ENCODE assay signal across 27 cellular contexts in genomic region chr2:72139471-72139870, GRCh38. TPM values are rescaled to one million over a fixed set of nuclear protein-coding genes. Genes with fewer than 3 reads are reported as not detected.
A peak's percentile ranks its signal among the peaks of the same experiment; 100 is the strongest.
DNase-seq lines count a peak whose midpoint lies in the region; ATAC-seq and TF ChIP-seq lines count a peak whose summit lies in the region.
"Had no signal": no experiment of that assay in that cellular context is flagged by ENCODE, and none has a peak within 500 bp of the region (broad histone marks: within the 10 kb centered on the region; RNA-seq: fewer than 3 reads in every experiment).

No MANE protein-coding gene starts in this region.

- H3K27me3 Mint-ChIP-seq in activated naive CD8-positive, alpha-beta T cell treated with anti-CD3 and anti-CD28 coated beads for 36 hours: peaks cover 28% of the 10 kb centered on the region

- ATAC-seq in omental fat pad (ENCODE audit: low FRiP score): no peak
- ATAC-seq: body of pancreas; K562; PC-3; stimulated activated naive CD8-positive, alpha-beta T cell treated with anti-CD3 and anti-CD28 coated beads, Interleukin-15, Interleukin-2, amounts not matched to agents 100 U/mL and 50 U/mL, for 24 hours; T-cell had no signal

- H3K9me3 ChIP-seq in ascending aorta: no peaks in the 10 kb centered on the region
- no peaks in the 10 kb centered on the region for H3K9me3 ChIP-seq in thymus (ENCODE audit: control insufficient read depth)
- H3K9me3 ChIP-seq: A549, body of pancreas, tibial nerve had no signal

- H3K27ac Mint-ChIP-seq in activated naive CD8-positive, alpha-beta T cell treated with anti-CD3 and anti-CD28 coated beads for 36 hours: no peak overlapping the region
- H3K27ac Mint-ChIP-seq: activated CD4-positive, alpha-beta memory T cell treated with anti-CD3 and anti-CD28 coated beads for 36 hours; CD4-positive, alpha-beta memory T cell; nephron progenitor cell; T-cell had no signal

- peak; percentile 39 for DNase-seq in activated effector memory CD4-positive, alpha-beta T cell treated with anti-CD3 and anti-CD28 coated beads, Interleukin-2, amount 50 U/mL, for 16 hours
- DNase-seq in activated effector memory CD4-positive, alpha-beta T cell treated with Interleukin-2 at 50 U/mL for 16 hours: no peak
- DNase-seq in ascending aorta (ENCODE audit: low spot score in 2 of 2) (no peak), omental fat pad (ENCODE audit: low spot score) (peak; percentile 0), KBM-7 (no peak), DMS153 treated with DMSO at 0.1 percent for 48 hours (lab: John Stamatoyannopoulos, UW; ENCODE audit: unreplicated experiment) (no peak)
- DNase-seq in activated naive CD8-positive, alpha-beta T cell treated with anti-CD3 and anti-CD28 coated beads for 36 hours: no peak
- DNase-seq: AML-193; CD4-positive, alpha-beta memory T cell; cerebellar nuclear complex; effector CD4-positive, alpha-beta T cell; glutamatergic neuron; NCI-H1105; NCI-H187 treated with DMSO at 0.1 percent for 48 hours; NCI-H524; nephron progenitor cell; PC-3; stimulated activated naive CD8-positive, alpha-beta T cell treated with anti-CD3 and anti-CD28 coated beads, Interleukin-15, Interleukin-2, amounts not matched to agents 100 U/mL and 50 U/mL, for 24 hours had no signal

- WGBS in thymus: 91% methylated on average over 8 of the region's 8 CpGs

- H3K36me3 Mint-ChIP-seq in activated naive CD8-positive, alpha-beta T cell treated with anti-CD3 and anti-CD28 coated beads for 36 hours: no peaks in the 10 kb centered on the region
- H3K36me3 Mint-ChIP-seq: activated CD4-positive, alpha-beta memory T cell treated with anti-CD3 and anti-CD28 coated beads for 36 hours; CD4-positive, alpha-beta memory T cell; T-cell had no signal

- H3K4me3 ChIP-seq in ascending aorta: no peak overlapping the region
- no peak overlapping the region for H3K4me3 ChIP-seq in thymus (ENCODE audit: low read length)
- H3K4me3 ChIP-seq: A549, body of pancreas, K562, lung, tibial nerve had no signal

- H3K4me1 ChIP-seq in ascending aorta (peaks cover 27 to 49% of the 10 kb centered on the region in 2 donors), thymus (ENCODE audit: control insufficient read depth, insufficient read depth, low read length) (no peaks in the 10 kb centered on the region)

- H3K9me3 Mint-ChIP-seq in activated naive CD8-positive, alpha-beta T cell treated with anti-CD3 and anti-CD28 coated beads for 36 hours: no peaks in the 10 kb centered on the region
- H3K9me3 Mint-ChIP-seq: activated CD4-positive, alpha-beta memory T cell treated with anti-CD3 and anti-CD28 coated beads for 36 hours; nephron progenitor cell; T-cell had no signal

- H3K27me3 ChIP-seq in ascending aorta (no peaks in the 10 kb centered on the region), thymus (ENCODE audit: control insufficient read depth, insufficient read depth) (peaks cover 32% of the 10 kb centered on the region)

- peak overlapping the region; percentile 81 to 85 for H3K27ac ChIP-seq in ascending aorta
- H3K27ac ChIP-seq in thymus (ENCODE audit: low read depth): peak overlapping the region; percentile 77
- H3K27ac ChIP-seq: body of pancreas had no signal

- H3K4me1 Mint-ChIP-seq in activated naive CD8-positive, alpha-beta T cell treated with anti-CD3 and anti-CD28 coated beads for 36 hours: peaks cover 7% of the 10 kb centered on the region

- intact Hi-C loops in ascending aorta (cut with DNase I): no loop called here

- no peak for TF ChIP-seq CTCF in ascending aorta (IDR thresholded peaks at IDR 0.05)
- TF ChIP-seq CTCF in omental fat pad (IDR thresholded peaks at IDR 0.05): no peak

- in situ Hi-C loops in KBM-7 (cut with MboI; ENCODE audit: low pct_unique_long_range_greater_than_20kb, low sequenced_read_pairs): loop anchor here (25.0 kb wide), 1 partner anchor 602 kb away; no protein-coding TSS in a partner anchor

- no peak overlapping the region for H3K4me3 Mint-ChIP-seq in activated naive CD8-positive, alpha-beta T cell treated with anti-CD3 and anti-CD28 coated beads for 36 hours
- H3K4me3 Mint-ChIP-seq: activated CD4-positive, alpha-beta memory T cell treated with anti-CD3 and anti-CD28 coated beads for 36 hours; CD4-positive, alpha-beta memory T cell; H9; nephron progenitor cell; T-cell had no signal

- H3K36me3 ChIP-seq in ascending aorta: peaks cover 0 to 2% of the 10 kb centered on the region in 2 donors
- H3K36me3 ChIP-seq in thymus (ENCODE audit: control insufficient read depth, insufficient read depth): no peaks in the 10 kb centered on the region

RNA-seq across cellular contexts. Expression of gene CYP26B1, which starts 8.2 kb away (rescaled TPM):
- total RNA-seq in ascending aorta (18.6 TPM), omental fat pad (10 to 100 TPM; 10.6 to 36.6 (median 18.8) TPM)
- 5.6 TPM for polyA plus RNA-seq in thymus
- total RNA-seq in activated naive CD8-positive, alpha-beta T cell treated with anti-CD3 and anti-CD28 coated beads for 36 hours: not detected
- total RNA-seq: activated CD4-positive, alpha-beta memory T cell treated with anti-CD3 and anti-CD28 coated beads for 36 hours; CD4-positive, alpha-beta memory T cell had no signal
- polyA plus RNA-seq: CD4-positive, alpha-beta memory T cell had no signal

Comparison
In these comparisons a context has a peak if more than half of its experiments do, and no peak if none do; other contexts are left out.
1. DNase-seq: peak in activated effector memory CD4-positive, alpha-beta T cell treated with anti-CD3 and anti-CD28 coated beads, Interleukin-2, amount 50 U/mL, for 16 hours (single experiment) and omental fat pad (single experiment); none in activated effector memory CD4-positive, alpha-beta T cell treated with Interleukin-2 at 50 U/mL for 16 hours (single experiment), ascending aorta (0 of 2), KBM-7 (single experiment), activated naive CD8-positive, alpha-beta T cell treated with anti-CD3 and anti-CD28 coated beads for 36 hours (single experiment) and DMS153 treated with DMSO at 0.1 percent for 48 hours (single experiment).
2. RNA of gene CYP26B1, which starts 8.2 kb away (total RNA-seq): 10.6 to 36.6 TPM in omental fat pad and 18.6 TPM in ascending aorta (single experiment); not detected in activated naive CD8-positive, alpha-beta T cell treated with anti-CD3 and anti-CD28 coated beads for 36 hours; every median in the first group is over 10 times any median in the second.